25 cellular contexts compared by ENCODE assay signal in the genomic region with DNA sequence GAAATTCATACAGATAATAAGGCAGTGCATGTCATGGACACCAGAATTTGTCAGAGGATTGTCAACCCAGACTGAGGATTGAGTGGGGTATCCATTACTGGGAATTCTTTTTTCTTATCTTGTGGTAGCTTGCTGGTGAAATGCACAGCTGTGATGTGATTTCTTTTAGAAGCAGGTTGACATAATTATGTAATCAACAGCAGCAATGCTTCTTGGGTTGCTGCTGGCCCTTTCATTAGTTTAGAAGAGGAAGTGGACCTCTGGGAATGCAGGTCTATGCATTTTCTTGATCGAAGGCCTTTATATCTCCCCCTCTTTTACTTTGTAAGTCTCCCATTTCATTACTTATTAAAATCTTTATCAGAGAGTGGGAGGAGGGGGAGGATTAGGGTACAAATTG.
"Had no signal": no experiment of that assay in that cellular context is flagged by ENCODE, and none has a peak within 500 bp of the region (broad histone marks: within the 10 kb centered on the region; RNA-seq: fewer than 3 reads in every experiment).

No MANE protein-coding gene starts in this region.

- H3K27me3 ChIP-seq: gastroesophageal sphincter, hepatocyte, ovary, uterus had no signal

- H3K9me3 ChIP-seq: gastroesophageal sphincter, neutrophil, ovary, prostate gland, thoracic aorta, uterus had no signal

- H3K4me1 ChIP-seq: gastroesophageal sphincter, prostate gland, uterus had no signal

- H3K36me3 ChIP-seq: gastroesophageal sphincter, neutrophil, ovary, prostate gland, thoracic aorta, uterus had no signal

- H2AFZ ChIP-seq: hepatocyte had no signal

- H3K27ac ChIP-seq: gastroesophageal sphincter, hepatocyte, neutrophil, ovary, prostate gland, thoracic aorta had no signal

- DNase-seq: activated CD4-positive, alpha-beta T cell treated with anti-CD3 and anti-CD28 coated beads for 36 hours; activated CD4-positive, CD25-positive, alpha-beta regulatory T cell; activated CD8-positive, alpha-beta memory T cell treated with anti-CD3 and anti-CD28 coated beads, Interleukin-2, amount 10 ng/mL, durations not matched to agents 7 days and 5 days; activated CD8-positive, alpha-beta T cell treated with anti-CD3 and anti-CD28 coated beads, Interleukin-2, amount 10 ng/mL, durations not matched to agents 7 days and 5 days; activated naive CD8-positive, alpha-beta T cell treated with anti-CD3 and anti-CD28 coated beads, Interleukin-2, amount 50 U/mL, for 24 hours; activated T-cell treated with anti-CD3 and anti-CD28 coated beads, Interleukin-2, amount 50 U/mL, for 48 hours; amygdala; caudate nucleus; left colon; mammary epithelial cell; naive B cell; ovary; retina; small intestine; stimulated activated CD4-positive, alpha-beta T cell treated with anti-CD3 and anti-CD28 coated beads, Interleukin-4, amount 100 ng/mL, for 24 hours; trophoblast cell; uterus had no signal

- H3K4me3 ChIP-seq: gastroesophageal sphincter, hepatocyte, ovary, prostate gland, thoracic aorta, uterus had no signal

- ATAC-seq: activated CD4-positive, alpha-beta T cell treated with anti-CD3 and anti-CD28 coated beads for 36 hours; activated CD8-positive, alpha-beta memory T cell treated with anti-CD3 and anti-CD28 coated beads, Interleukin-2, amount 10 ng/mL, durations not matched to agents 7 days and 5 days; activated CD8-positive, alpha-beta T cell treated with anti-CD3 and anti-CD28 coated beads, Interleukin-2, amount 10 ng/mL, durations not matched to agents 7 days and 5 days; activated naive CD8-positive, alpha-beta T cell treated with anti-CD3 and anti-CD28 coated beads, Interleukin-2, amount 50 U/mL, for 24 hours; gastroesophageal sphincter; left colon; sciatic nerve had no signal

- H3K4me2 ChIP-seq: hepatocyte had no signal

- FAIRE-seq: endothelial cell of umbilical vein, keratinocyte, small intestine had no signal

- H3K79me2 ChIP-seq: hepatocyte had no signal
